ENCODE assay signal across 13 cellular contexts in genomic region chr2:192146069-192147006, GRCh38. TPM values are rescaled to one million over a fixed set of nuclear protein-coding genes. Genes with fewer than 3 reads are reported as not detected.
DNase-seq lines count a peak whose midpoint lies in the region; ATAC-seq and TF ChIP-seq lines count a peak whose summit lies in the region.
"Had no signal": no experiment of that assay in that cellular context is flagged by ENCODE, and none has a peak within 500 bp of the region (broad histone marks: within the 10 kb centered on the region; RNA-seq: fewer than 3 reads in every experiment).

No MANE protein-coding gene starts in this region.

- H3K27me3 ChIP-seq in brain microvascular endothelial cell (replicated peaks) (no peaks in the 10 kb centered on the region), kidney epithelial cell (ENCODE audit: control insufficient read depth, insufficient read depth, low read length) (no peaks in the 10 kb centered on the region)
- H3K27me3 ChIP-seq: neural progenitor cell had no signal

- DNase-seq in AG08395 (ENCODE audit: low spot score) (peak; percentile 54), HPDE6-E6E7 (ENCODE audit: extremely low spot score) (peak; percentile 42), brain microvascular endothelial cell (peak; percentile 55), kidney epithelial cell (ENCODE audit: low read depth) (peak; percentile 58), inferior parietal cortex (ENCODE audit: extremely low spot score) (no peak), GM20000 (ENCODE audit: low spot score) (no peak)
- DNase-seq: activated CD4-positive, alpha-beta T cell treated with anti-CD3 and anti-CD28 coated beads, Interleukin-2, amount 10 ng/mL, durations not matched to agents 24 days and 14 days; CD4-positive, CD25-positive, alpha-beta regulatory T cell; SIG-M5 had no signal

- H3K27ac ChIP-seq in brain microvascular endothelial cell = peak overlapping the region; percentile 68
- H3K27ac ChIP-seq: neural progenitor cell had no signal

- H3K36me3 ChIP-seq in brain microvascular endothelial cell (replicated peaks) (no peaks in the 10 kb centered on the region), kidney epithelial cell (ENCODE audit: control insufficient read depth, insufficient read depth, low read length) (no peaks in the 10 kb centered on the region)
- H3K36me3 ChIP-seq: neural progenitor cell had no signal

- no peak for TF ChIP-seq CTCF in brain microvascular endothelial cell (IDR thresholded peaks at IDR 0.05; ENCODE audit: low read depth, low read length, missing control alignments)
- TF ChIP-seq CTCF in kidney epithelial cell (IDR thresholded peaks at IDR 0.05; ENCODE audit: insufficient read depth, low read length, poor library complexity, severe bottlenecking) = no peak
- no peak for TF ChIP-seq CTCF in GM20000 (IDR thresholded peaks at IDR 0.05; ENCODE audit: extremely low read depth, missing control alignments)

- no peak overlapping the region for H3K4me3 ChIP-seq in brain microvascular endothelial cell (ENCODE audit: low read depth, low read length)
- H3K4me3 ChIP-seq in kidney epithelial cell (ENCODE audit: low read depth, low read length) = no peak overlapping the region
- H3K4me3 ChIP-seq: neural progenitor cell had no signal

- ATAC-seq in HG03139 (IDR thresholded peaks at IDR 0.05; ENCODE audit: unreplicated experiment) = no peak
- no peak for ATAC-seq in GM21526 (IDR thresholded peaks at IDR 0.05; ENCODE audit: low FRiP score, unreplicated experiment)
- ATAC-seq: stimulated activated memory B cell treated with anti-CD40 and anti-IgM and Interleukin-4, amounts not matched to agents 10 μg/mL and 1 μg/mL and 100 μg/mL, for 72 hours had no signal

- in situ Hi-C loops in brain microvascular endothelial cell (cut with HindIII; ENCODE audit: low pct_ligation_motif_present, low sequenced_read_pairs) = no loop called here

RNA-seq across cellular contexts. Expression of gene TMEFF2, which starts 48.4 kb away (rescaled TPM):
- not detected in 2 replicates for total RNA-seq in kidney epithelial cell
- total RNA-seq: activated CD4-positive, alpha-beta T cell treated with anti-CD3 and anti-CD28 coated beads, Interleukin-2, amount 10 ng/mL, durations not matched to agents 24 days and 14 days; CD4-positive, CD25-positive, alpha-beta regulatory T cell had no signal

Comparison
In these comparisons a context has a peak if more than half of its experiments do, and no peak if none do; other contexts are left out.
1. DNase-seq: peak in AG08395 (single experiment), HPDE6-E6E7 (single experiment), brain microvascular endothelial cell (single experiment) and kidney epithelial cell (single experiment); none in inferior parietal cortex (single experiment) and GM20000 (single experiment).